Comparison of ENCODE assay signal across 9 cellular contexts in genomic region chr3:115814778-115815380, GRCh38.
A peak's percentile ranks its signal among the peaks of the same experiment; 100 is the strongest.
DNase-seq lines count a peak whose midpoint lies in the region; ATAC-seq and TF ChIP-seq lines count a peak whose summit lies in the region.
"Had no signal": no experiment of that assay in that cellular context is flagged by ENCODE, and none has a peak within 500 bp of the region (broad histone marks: within the 10 kb centered on the region; RNA-seq: fewer than 3 reads in every experiment).

No MANE protein-coding gene starts in this region.

- H2AFZ ChIP-seq in PC-3 (ENCODE audit: low read length): 0 out of 2 replicates have a peak overlapping the region, but pooled peaks have one; percentile 11
- H2AFZ ChIP-seq in fibroblast of lung (ENCODE audit: low read length): no peak overlapping the region

- no peaks in the 10 kb centered on the region for H3K9me2 ChIP-seq in PC-3 (replicated peaks; ENCODE audit: low read length)

- H3K27ac Mint-ChIP-seq in nephron: no peak overlapping the region
- H3K27ac Mint-ChIP-seq: stimulated activated naive CD8-positive, alpha-beta T cell treated with anti-CD3 and anti-CD28 coated beads, Interleukin-15, Interleukin-2, amounts not matched to agents 100 ng/mL and 50 ng/mL, for 24 hours had no signal

- H3K27me3 ChIP-seq in PC-3 (ENCODE audit: low read length) (no peaks in the 10 kb centered on the region), fibroblast of lung (ENCODE audit: control insufficient read depth, insufficient read depth, low read length) (no peaks in the 10 kb centered on the region), stomach (no peaks in the 10 kb centered on the region)

- no peaks in the 10 kb centered on the region for H3F3A ChIP-seq in PC-3 (ENCODE audit: low read length, unreplicated experiment)

- no TSS peak for BruUV-seq in PC-3 (replicated peaks; lab: Mats Ljungman, UMichigan)

- TF ChIP-seq CTCF in PC-3 (conservative IDR thresholded peaks at IDR 0.05; ENCODE audit: low read depth, low read length) (peak; percentile 97), fibroblast of lung (conservative IDR thresholded peaks at IDR 0.05 in 1 of 2, IDR thresholded peaks at IDR 0.05 in 1 of 2; ENCODE audit: low read depth in 1 of 2, low read length in 2 of 2) (peak; percentile 91 to 94), nephron (IDR thresholded peaks at IDR 0.05; ENCODE audit: unreplicated experiment in 3 of 3) (peak; percentile 93 to 95 (median 94)), stomach (IDR thresholded peaks at IDR 0.05) (peak in 5 of 7 experiments; percentile 86 to 95 (median 91))

- peaks cover 7% of the 10 kb centered on the region for H3K27me3 Mint-ChIP-seq in nephron (ENCODE audit: low read depth)

- no peak for TF ChIP-seq POLR2A in stomach (IDR thresholded peaks at IDR 0.05)

- no peak for TF ChIP-seq EP300 in stomach (IDR thresholded peaks at IDR 0.05)

- no peak overlapping the region for H3K4me3 Mint-ChIP-seq in nephron
- H3K4me3 Mint-ChIP-seq: stimulated activated naive CD8-positive, alpha-beta T cell treated with anti-CD3 and anti-CD28 coated beads, Interleukin-15, Interleukin-2, amounts not matched to agents 100 ng/mL and 50 ng/mL, for 24 hours had no signal

- H3K4me1 Mint-ChIP-seq in nephron: no peaks in the 10 kb centered on the region

- peaks cover 8% of the 10 kb centered on the region; the same call in 1 of the 2 replicates for H3K4me1 ChIP-seq in PC-3 (ENCODE audit: insufficient read depth, low read length)
- no peaks in the 10 kb centered on the region for H3K4me1 ChIP-seq in fibroblast of lung (ENCODE audit: control insufficient read depth, extremely low read depth, insufficient read depth, low read length)
- peaks cover 0 to 7% (median 0%) of the 10 kb centered on the region in 4 donors for H3K4me1 ChIP-seq in stomach

- H3K4me3 ChIP-seq in PC-3 (ENCODE audit: low read length): no peak overlapping the region
- H3K4me3 ChIP-seq in fibroblast of lung (replicated peaks in 1 of 4; ENCODE audit: control extremely low read depth in 1 of 4, insufficient read depth in 1 of 4, low read depth in 3 of 4, low read length in 4 of 4): no peak overlapping the region
- H3K4me3 ChIP-seq in stomach: no peak overlapping the region

- no peaks in the 10 kb centered on the region for H3K79me2 ChIP-seq in PC-3 (ENCODE audit: low read length)
- no peaks in the 10 kb centered on the region for H3K79me2 ChIP-seq in fibroblast of lung (ENCODE audit: control insufficient read depth, insufficient read depth, low read length)

- POLR2A ChIA-PET in PC-3 (lab: Charles Lee; ENCODE audit: unreplicated experiment): interaction anchor here (0.6 kb wide), 2 partner anchors 22 to 721 kb away, joined by 6 to 8 read pairs; no protein-coding TSS in a partner anchor

- H3K36me3 ChIP-seq in PC-3 (ENCODE audit: low read depth, low read length) (no peaks in the 10 kb centered on the region; the same call in 1 of the 2 replicates), fibroblast of lung (ENCODE audit: control insufficient read depth, insufficient read depth, low read length) (no peaks in the 10 kb centered on the region), stomach (no peaks in the 10 kb centered on the region)

- H4K20me1 ChIP-seq in PC-3 (ENCODE audit: low read length): no peaks in the 10 kb centered on the region
- H4K20me1 ChIP-seq in fibroblast of lung (ENCODE audit: control insufficient read depth, extremely low read depth, insufficient read depth, low read length): no peaks in the 10 kb centered on the region

- H3K9me3 ChIP-seq in PC-3 (ENCODE audit: low read length): no peaks in the 10 kb centered on the region
- no peaks in the 10 kb centered on the region for H3K9me3 ChIP-seq in fibroblast of lung (ENCODE audit: control insufficient read depth, insufficient read depth, low read depth, low read length)
- H3K9me3 ChIP-seq in stomach: no peaks in the 10 kb centered on the region

- CTCF ChIA-PET in PC-3 (lab: Charles Lee): interaction anchor here (0.6 to 1.0 kb wide), 8 partner anchors 10 to 597 kb away, joined by 3 to 18 read pairs (median 4); no protein-coding TSS in a partner anchor

- DNase-seq in NOMO-1 treated with DMSO at 0.1 percent for 48 hours (lab: John Stamatoyannopoulos, UW; ENCODE audit: unreplicated experiment) (peak; percentile 22), NOMO-1 treated with dmso at 0.1 percent for 144 hours (lab: John Stamatoyannopoulos, UW; ENCODE audit: unreplicated experiment) (no peak), PC-3 (peak; percentile 94), fibroblast of lung (ENCODE audit: low read depth in 2 of 2) (peak; percentile 61 to 78), stomach (peak; percentile 80)
- DNase-seq in activated T-cell treated with anti-CD3 and anti-CD28 coated beads, Interleukin-2, amount 50 U/mL, for 1 hour: peak; percentile 74

- H3K4me2 ChIP-seq in PC-3 (ENCODE audit: low read length) (peak overlapping the region; percentile 12; the same call in 1 of the 2 replicates), fibroblast of lung (ENCODE audit: extremely low read depth, insufficient read depth, low read length) (no peak overlapping the region)

- intact Hi-C loops in PC-3 (cut with micrococcal nuclease) (loop anchor here (1.0 to 10.0 kb wide), 7 partner anchors 26 to 990 kb away; no protein-coding TSS in a partner anchor), stomach (cut with DNase I; ENCODE audit: low total_unique reads) (no loop called here)

- H3K9ac ChIP-seq in PC-3 (ENCODE audit: low read length): peak overlapping the region; percentile 6; the same call in 1 of the 2 replicates
- no peak overlapping the region for H3K9ac ChIP-seq in fibroblast of lung (ENCODE audit: insufficient read depth, low read length)

- WGBS in stomach, 5 donors: 15 to 19% (median 17%) methylated on average over 8 of the region's 8 CpGs

- H3K9me3 Mint-ChIP-seq in nephron: no peaks in the 10 kb centered on the region
- H3K9me3 Mint-ChIP-seq: stimulated activated naive CD8-positive, alpha-beta T cell treated with anti-CD3 and anti-CD28 coated beads, Interleukin-15, Interleukin-2, amounts not matched to agents 100 ng/mL and 50 ng/mL, for 24 hours had no signal

- no peaks in the 10 kb centered on the region for H3K36me3 Mint-ChIP-seq in nephron (ENCODE audit: low read depth)

- ATAC-seq in HG03565 (IDR thresholded peaks at IDR 0.05; ENCODE audit: unreplicated experiment) (peak; percentile 50), PC-3 (peak; percentile 89)

- H3K27ac ChIP-seq in PC-3 (ENCODE audit: low read length): no peak overlapping the region
- no peak overlapping the region for H3K27ac ChIP-seq in fibroblast of lung (ENCODE audit: insufficient read depth, low read length)
- H3K27ac ChIP-seq in stomach: no peak overlapping the region
